Comparison of ENCODE assay signal across 16 cellular contexts in genomic region chrX:78527818-78528217, GRCh38.
"Had no signal": no experiment of that assay in that cellular context is flagged by ENCODE, and none has a peak within 500 bp of the region (broad histone marks: within the 10 kb centered on the region; RNA-seq: fewer than 3 reads in every experiment).

No MANE protein-coding gene starts in this region.

- H3K4me3 ChIP-seq: ascending aorta, SJSA1, transverse colon had no signal

- DNase-seq: activated B cell treated with CpG ODN at 0.5 μM for 24 hours; activated CD4-positive, alpha-beta T cell treated with anti-CD3 and anti-CD28 coated beads, Interleukin-2, amount 50 U/mL, for 4 hours; activated gamma-delta T cell; effector memory CD4-positive, alpha-beta T cell; left ventricle myocardium superior; naive thymus-derived CD8-positive, alpha-beta T cell; stimulated activated naive CD4-positive, alpha-beta T cell; SW 1271; transverse colon had no signal

- H3K4me1 ChIP-seq: parathyroid adenoma, SJSA1, transverse colon had no signal

- H3K36me3 ChIP-seq: ascending aorta, neutrophil, SJSA1, transverse colon had no signal

- H3K4me1 Mint-ChIP-seq: activated B cell treated with CpG ODN at 0.5 μM for 24 hours, memory B cell had no signal

- H2AFZ ChIP-seq: parathyroid adenoma had no signal

- H3K9ac ChIP-seq: parathyroid adenoma had no signal

- H3K79me2 ChIP-seq: parathyroid adenoma had no signal

- H3K9me3 Mint-ChIP-seq: activated B cell treated with CpG ODN at 0.5 μM for 24 hours; dendritic cell treated with granulocyte-macrophage colony-stimulating factor and Interleukin-4, amounts not matched to agents 40 ng/mL and 50 ng/mL, for 4 days; memory B cell; naive thymus-derived CD8-positive, alpha-beta T cell had no signal

- FAIRE-seq: bronchial epithelial cell had no signal

- H3K36me3 Mint-ChIP-seq: memory B cell; naive thymus-derived CD8-positive, alpha-beta T cell had no signal

- ATAC-seq: left ventricle myocardium superior; naive thymus-derived CD8-positive, alpha-beta T cell had no signal

- H3K9me3 ChIP-seq: ascending aorta, neutrophil, SJSA1, transverse colon had no signal

- H3K27ac ChIP-seq: ascending aorta, neutrophil, parathyroid adenoma, SJSA1, transverse colon had no signal

- H3K27me3 Mint-ChIP-seq: activated B cell treated with CpG ODN at 0.5 μM for 24 hours; dendritic cell treated with granulocyte-macrophage colony-stimulating factor and Interleukin-4, amounts not matched to agents 40 ng/mL and 50 ng/mL, for 4 days; memory B cell; naive thymus-derived CD8-positive, alpha-beta T cell had no signal

- H3K27me3 ChIP-seq: ascending aorta, neutrophil, SJSA1, transverse colon had no signal

- H3K27ac Mint-ChIP-seq: activated B cell treated with CpG ODN at 0.5 μM for 24 hours; dendritic cell treated with granulocyte-macrophage colony-stimulating factor and Interleukin-4, amounts not matched to agents 40 ng/mL and 50 ng/mL, for 4 days; memory B cell had no signal

- H3K4me3 Mint-ChIP-seq: activated B cell treated with CpG ODN at 0.5 μM for 24 hours; dendritic cell treated with granulocyte-macrophage colony-stimulating factor and Interleukin-4, amounts not matched to agents 40 ng/mL and 50 ng/mL, for 4 days; memory B cell; naive thymus-derived CD8-positive, alpha-beta T cell had no signal
